ENCODE assay signal across 14 cellular contexts in genomic region chr1:201172999-201173610, GRCh38. TPM values are rescaled to one million over a fixed set of nuclear protein-coding genes. Genes with fewer than 3 reads are reported as not detected.
DNase-seq lines count a peak whose midpoint lies in the region; ATAC-seq and TF ChIP-seq lines count a peak whose summit lies in the region.
"Had no signal": no experiment of that assay in that cellular context is flagged by ENCODE, and none has a peak within 500 bp of the region (broad histone marks: within the 10 kb centered on the region; RNA-seq: fewer than 3 reads in every experiment).

No MANE protein-coding gene starts in this region.

- CTCF ChIA-PET in RWPE1 (lab: Yijun Ruan, JAX): interaction anchor here (0.6 to 0.9 kb wide), 2 partner anchors 17 to 50 kb away, joined by 4 to 5 read pairs; no protein-coding TSS in a partner anchor

- peak; percentile 52 for DNase-seq in A172 (ENCODE audit: low spot score)
- DNase-seq in EL: peak; percentile 31
- peak; percentile 83 for DNase-seq in RWPE1 (ENCODE audit: low spot score)
- DNase-seq in dedifferentiated amniotic fluid mesenchymal stem cell (ENCODE audit: extremely low spot score): no peak
- no peak for DNase-seq in NCI-H1105 treated with DMSO at 0.1 percent for 48 hours (lab: John Stamatoyannopoulos, UW)
- no peak for DNase-seq in GM19238 (ENCODE audit: insufficient read length, low spot score)
- DNase-seq: adrenal gland, endodermal cell, midbrain, NCI-H146 had no signal

- TF ChIP-seq CTCF in RWPE1 (conservative IDR thresholded peaks at IDR 0.05; ENCODE audit: low read depth): no peak

- H3K27ac ChIP-seq in RWPE1: no peak overlapping the region
- H3K27ac ChIP-seq: adrenal gland, C4-2B had no signal

- peak; percentile 77 for ATAC-seq in esophagus mucosa
- ATAC-seq in GM21526 (IDR thresholded peaks at IDR 0.05; ENCODE audit: low FRiP score, unreplicated experiment): no peak

- POLR2A ChIA-PET in RWPE1 (lab: Yijun Ruan, JAX; ENCODE audit: low non-redundant PET): no interaction called here

RNA-seq across cellular contexts. Expression of gene IGFN1, which starts 17.5 kb away (rescaled TPM):
- 20.7 and 26.0 TPM in 2 replicates for total RNA-seq in A172 (2014; rRNA removed; shearing (Covaris generic))
- 0.12 TPM for total RNA-seq in esophagus mucosa
- total RNA-seq: endodermal cell; T-helper 1 cell treated with Interleukin-12 subunit alpha and Interleukin-12 subunit beta and Interleukin-4 antibody, amounts not matched to agents 30 ng/mL and 1 ng/mL, for 36 hours had no signal

RNA-seq across cellular contexts. Expression of gene TMEM9, which starts 18.8 kb away (rescaled TPM):
- 202 and 213 TPM in 2 replicates for total RNA-seq in A172 (2014; rRNA removed; shearing (Covaris generic))
- total RNA-seq in esophagus mucosa: 28.2 TPM

RNA-seq across cellular contexts. Expression of gene ASCL5, which starts 46.1 kb away (rescaled TPM):
- not detected in 2 replicates for total RNA-seq in A172 (2014; rRNA removed; shearing (Covaris generic))
- not detected for total RNA-seq in esophagus mucosa
- total RNA-seq: adrenal gland; T-helper 1 cell treated with Interleukin-12 subunit alpha and Interleukin-12 subunit beta and Interleukin-4 antibody, amounts not matched to agents 30 ng/mL and 1 ng/mL, for 36 hours had no signal

Comparison
In these comparisons a context has a peak if more than half of its experiments do, and no peak if none do; other contexts are left out.
1. DNase-seq: peak in A172 (single experiment), EL (single experiment) and RWPE1 (single experiment); none in dedifferentiated amniotic fluid mesenchymal stem cell (single experiment), NCI-H1105 treated with DMSO at 0.1 percent for 48 hours (single experiment) and GM19238 (single experiment).
2. RNA of gene IGFN1, which starts 17.5 kb away (total RNA-seq): 20.7 to 26.0 TPM in A172; 0.12 TPM in esophagus mucosa (single experiment); every median in the first group is over 10 times any median in the second.